In the genomic region with DNA sequence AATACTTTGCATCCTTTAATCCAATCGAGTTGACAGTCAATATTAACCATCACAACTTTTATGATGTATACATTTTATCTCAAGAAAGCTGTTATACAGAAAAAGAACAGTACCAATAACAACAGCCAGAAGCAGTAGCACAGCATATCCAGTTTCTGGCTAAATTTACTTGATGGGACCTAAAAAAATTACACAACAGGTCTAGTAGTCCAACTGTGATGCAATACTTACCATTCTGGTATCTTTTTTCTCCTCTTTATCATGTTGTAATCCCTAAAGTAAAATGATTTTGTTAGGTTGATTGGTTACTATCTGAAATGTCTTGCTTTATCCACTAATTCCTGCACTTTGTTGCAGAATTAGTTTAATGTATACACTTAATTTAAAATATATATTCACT, we compare ENCODE assay signal across 17 cellular contexts.
"Had no signal": no experiment of that assay in that cellular context is flagged by ENCODE, and none has a peak within 500 bp of the region (broad histone marks: within the 10 kb centered on the region; RNA-seq: fewer than 3 reads in every experiment).

No MANE protein-coding gene starts in this region.

- H3K27ac ChIP-seq: ascending aorta, esophagus muscularis mucosa, neutrophil, pancreas, sigmoid colon, spleen, upper lobe of right lung had no signal

- ATAC-seq: activated CD8-positive, alpha-beta T cell treated with anti-CD3 and anti-CD28 coated beads for 36 hours; natural killer cell treated with Interleukin-12 subunit alpha and Interleukin-12 subunit beta and Interleukin-15 and Interleukin-18, amount 100 ng/mL, for 72 hours; pancreas; upper lobe of right lung had no signal

- H3K27me3 ChIP-seq: ascending aorta, esophagus muscularis mucosa, neutrophil, pancreas, sigmoid colon, spleen, upper lobe of right lung had no signal

- H3K4me3 ChIP-seq: ascending aorta, esophagus muscularis mucosa, pancreas, sigmoid colon, spleen, upper lobe of right lung had no signal

- H3K9me3 ChIP-seq: ascending aorta, esophagus muscularis mucosa, neutrophil, pancreas, upper lobe of right lung had no signal

- H3K4me1 ChIP-seq: ascending aorta, esophagus muscularis mucosa, pancreas, sigmoid colon, spleen, upper lobe of right lung had no signal

- H3K36me3 ChIP-seq: ascending aorta, esophagus muscularis mucosa, neutrophil, pancreas, sigmoid colon, spleen, upper lobe of right lung had no signal

- DNase-seq: activated CD4-positive, alpha-beta T cell treated with anti-CD3 and anti-CD28 coated beads, Interleukin-2, amount 10 ng/mL, durations not matched to agents 24 days and 14 days; activated CD8-positive, alpha-beta T cell treated with anti-CD3 and anti-CD28 coated beads for 36 hours; activated naive CD4-positive, alpha-beta T cell treated with Interleukin-2 at 50 U/mL for 16 hours; activated T-cell treated with anti-CD3 and anti-CD28 coated beads, Interleukin-2, amount 50 U/mL, for 1 hour; cortex of kidney; hypothalamus; pancreas; sigmoid colon; spleen; stimulated activated CD4-positive, alpha-beta T cell treated with anti-CD3 and anti-CD28 coated beads, Interleukin-4, amount 100 ng/mL, for 4 hours; stimulated activated naive CD4-positive, alpha-beta T cell; T-helper 9 cell; upper lobe of right lung had no signal
